Comparison of ENCODE assay signal across 2 cellular contexts in genomic region chr10:117004627-117005453, GRCh38.
TF ChIP-seq lines count a peak whose summit lies in the region.

A gene with protein sequence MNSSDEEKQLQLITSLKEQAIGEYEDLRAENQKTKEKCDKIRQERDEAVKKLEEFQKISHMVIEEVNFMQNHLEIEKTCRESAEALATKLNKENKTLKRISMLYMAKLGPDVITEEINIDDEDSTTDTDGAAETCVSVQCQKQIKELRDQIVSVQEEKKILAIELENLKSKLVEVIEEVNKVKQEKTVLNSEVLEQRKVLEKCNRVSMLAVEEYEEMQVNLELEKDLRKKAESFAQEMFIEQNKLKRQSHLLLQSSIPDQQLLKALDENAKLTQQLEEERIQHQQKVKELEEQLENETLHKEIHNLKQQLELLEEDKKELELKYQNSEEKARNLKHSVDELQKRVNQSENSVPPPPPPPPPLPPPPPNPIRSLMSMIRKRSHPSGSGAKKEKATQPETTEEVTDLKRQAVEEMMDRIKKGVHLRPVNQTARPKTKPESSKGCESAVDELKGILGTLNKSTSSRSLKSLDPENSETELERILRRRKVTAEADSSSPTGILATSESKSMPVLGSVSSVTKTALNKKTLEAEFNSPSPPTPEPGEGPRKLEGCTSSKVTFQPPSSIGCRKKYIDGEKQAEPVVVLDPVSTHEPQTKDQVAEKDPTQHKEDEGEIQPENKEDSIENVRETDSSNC (minus strand): TSS chr10:117005187. CDS start chr10:117005079, 108 bp downstream.

TF ChIP-seq in WTC11, 78 proteins besides CTCF, POLR2A, EP300 and RAD21 (continued from another document and continues in another):
- TF ChIP-seq, protein P1, sequence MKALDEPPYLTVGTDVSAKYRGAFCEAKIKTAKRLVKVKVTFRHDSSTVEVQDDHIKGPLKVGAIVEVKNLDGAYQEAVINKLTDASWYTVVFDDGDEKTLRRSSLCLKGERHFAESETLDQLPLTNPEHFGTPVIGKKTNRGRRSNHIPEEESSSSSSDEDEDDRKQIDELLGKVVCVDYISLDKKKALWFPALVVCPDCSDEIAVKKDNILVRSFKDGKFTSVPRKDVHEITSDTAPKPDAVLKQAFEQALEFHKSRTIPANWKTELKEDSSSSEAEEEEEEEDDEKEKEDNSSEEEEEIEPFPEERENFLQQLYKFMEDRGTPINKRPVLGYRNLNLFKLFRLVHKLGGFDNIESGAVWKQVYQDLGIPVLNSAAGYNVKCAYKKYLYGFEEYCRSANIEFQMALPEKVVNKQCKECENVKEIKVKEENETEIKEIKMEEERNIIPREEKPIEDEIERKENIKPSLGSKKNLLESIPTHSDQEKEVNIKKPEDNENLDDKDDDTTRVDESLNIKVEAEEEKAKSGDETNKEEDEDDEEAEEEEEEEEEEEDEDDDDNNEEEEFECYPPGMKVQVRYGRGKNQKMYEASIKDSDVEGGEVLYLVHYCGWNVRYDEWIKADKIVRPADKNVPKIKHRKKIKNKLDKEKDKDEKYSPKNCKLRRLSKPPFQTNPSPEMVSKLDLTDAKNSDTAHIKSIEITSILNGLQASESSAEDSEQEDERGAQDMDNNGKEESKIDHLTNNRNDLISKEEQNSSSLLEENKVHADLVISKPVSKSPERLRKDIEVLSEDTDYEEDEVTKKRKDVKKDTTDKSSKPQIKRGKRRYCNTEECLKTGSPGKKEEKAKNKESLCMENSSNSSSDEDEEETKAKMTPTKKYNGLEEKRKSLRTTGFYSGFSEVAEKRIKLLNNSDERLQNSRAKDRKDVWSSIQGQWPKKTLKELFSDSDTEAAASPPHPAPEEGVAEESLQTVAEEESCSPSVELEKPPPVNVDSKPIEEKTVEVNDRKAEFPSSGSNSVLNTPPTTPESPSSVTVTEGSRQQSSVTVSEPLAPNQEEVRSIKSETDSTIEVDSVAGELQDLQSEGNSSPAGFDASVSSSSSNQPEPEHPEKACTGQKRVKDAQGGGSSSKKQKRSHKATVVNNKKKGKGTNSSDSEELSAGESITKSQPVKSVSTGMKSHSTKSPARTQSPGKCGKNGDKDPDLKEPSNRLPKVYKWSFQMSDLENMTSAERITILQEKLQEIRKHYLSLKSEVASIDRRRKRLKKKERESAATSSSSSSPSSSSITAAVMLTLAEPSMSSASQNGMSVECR (CRISPR knock-in tag; IDR thresholded peaks at IDR 0.05; ENCODE audit: borderline replicate concordance) = no peak
- TF ChIP-seq MYBL2 (CRISPR knock-in tag; IDR thresholded peaks at IDR 0.05) = no peak
- TF ChIP-seq, protein P2, sequence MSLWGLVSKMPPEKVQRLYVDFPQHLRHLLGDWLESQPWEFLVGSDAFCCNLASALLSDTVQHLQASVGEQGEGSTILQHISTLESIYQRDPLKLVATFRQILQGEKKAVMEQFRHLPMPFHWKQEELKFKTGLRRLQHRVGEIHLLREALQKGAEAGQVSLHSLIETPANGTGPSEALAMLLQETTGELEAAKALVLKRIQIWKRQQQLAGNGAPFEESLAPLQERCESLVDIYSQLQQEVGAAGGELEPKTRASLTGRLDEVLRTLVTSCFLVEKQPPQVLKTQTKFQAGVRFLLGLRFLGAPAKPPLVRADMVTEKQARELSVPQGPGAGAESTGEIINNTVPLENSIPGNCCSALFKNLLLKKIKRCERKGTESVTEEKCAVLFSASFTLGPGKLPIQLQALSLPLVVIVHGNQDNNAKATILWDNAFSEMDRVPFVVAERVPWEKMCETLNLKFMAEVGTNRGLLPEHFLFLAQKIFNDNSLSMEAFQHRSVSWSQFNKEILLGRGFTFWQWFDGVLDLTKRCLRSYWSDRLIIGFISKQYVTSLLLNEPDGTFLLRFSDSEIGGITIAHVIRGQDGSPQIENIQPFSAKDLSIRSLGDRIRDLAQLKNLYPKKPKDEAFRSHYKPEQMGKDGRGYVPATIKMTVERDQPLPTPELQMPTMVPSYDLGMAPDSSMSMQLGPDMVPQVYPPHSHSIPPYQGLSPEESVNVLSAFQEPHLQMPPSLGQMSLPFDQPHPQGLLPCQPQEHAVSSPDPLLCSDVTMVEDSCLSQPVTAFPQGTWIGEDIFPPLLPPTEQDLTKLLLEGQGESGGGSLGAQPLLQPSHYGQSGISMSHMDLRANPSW (CRISPR knock-in tag; conservative IDR thresholded peaks at IDR 0.05; ENCODE audit: low read depth) = no peak
- TF ChIP-seq NFATC4 (CRISPR knock-in tag; IDR thresholded peaks at IDR 0.05) = no peak
- TF ChIP-seq CBFB (CRISPR knock-in tag; IDR thresholded peaks at IDR 0.05; ENCODE audit: low read depth) = no peak
- TF ChIP-seq, protein P3, sequence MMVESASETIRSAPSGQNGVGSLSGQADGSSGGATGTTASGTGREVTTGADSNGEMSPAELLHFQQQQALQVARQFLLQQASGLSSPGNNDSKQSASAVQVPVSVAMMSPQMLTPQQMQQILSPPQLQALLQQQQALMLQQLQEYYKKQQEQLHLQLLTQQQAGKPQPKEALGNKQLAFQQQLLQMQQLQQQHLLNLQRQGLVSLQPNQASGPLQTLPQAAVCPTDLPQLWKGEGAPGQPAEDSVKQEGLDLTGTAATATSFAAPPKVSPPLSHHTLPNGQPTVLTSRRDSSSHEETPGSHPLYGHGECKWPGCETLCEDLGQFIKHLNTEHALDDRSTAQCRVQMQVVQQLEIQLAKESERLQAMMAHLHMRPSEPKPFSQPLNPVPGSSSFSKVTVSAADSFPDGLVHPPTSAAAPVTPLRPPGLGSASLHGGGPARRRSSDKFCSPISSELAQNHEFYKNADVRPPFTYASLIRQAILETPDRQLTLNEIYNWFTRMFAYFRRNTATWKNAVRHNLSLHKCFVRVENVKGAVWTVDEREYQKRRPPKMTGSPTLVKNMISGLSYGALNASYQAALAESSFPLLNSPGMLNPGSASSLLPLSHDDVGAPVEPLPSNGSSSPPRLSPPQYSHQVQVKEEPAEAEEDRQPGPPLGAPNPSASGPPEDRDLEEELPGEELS (CRISPR knock-in tag; IDR thresholded peaks at IDR 0.05) = no peak
- no peak for TF ChIP-seq NR1H2 (CRISPR knock-in tag; IDR thresholded peaks at IDR 0.05)
- TF ChIP-seq, protein P4, sequence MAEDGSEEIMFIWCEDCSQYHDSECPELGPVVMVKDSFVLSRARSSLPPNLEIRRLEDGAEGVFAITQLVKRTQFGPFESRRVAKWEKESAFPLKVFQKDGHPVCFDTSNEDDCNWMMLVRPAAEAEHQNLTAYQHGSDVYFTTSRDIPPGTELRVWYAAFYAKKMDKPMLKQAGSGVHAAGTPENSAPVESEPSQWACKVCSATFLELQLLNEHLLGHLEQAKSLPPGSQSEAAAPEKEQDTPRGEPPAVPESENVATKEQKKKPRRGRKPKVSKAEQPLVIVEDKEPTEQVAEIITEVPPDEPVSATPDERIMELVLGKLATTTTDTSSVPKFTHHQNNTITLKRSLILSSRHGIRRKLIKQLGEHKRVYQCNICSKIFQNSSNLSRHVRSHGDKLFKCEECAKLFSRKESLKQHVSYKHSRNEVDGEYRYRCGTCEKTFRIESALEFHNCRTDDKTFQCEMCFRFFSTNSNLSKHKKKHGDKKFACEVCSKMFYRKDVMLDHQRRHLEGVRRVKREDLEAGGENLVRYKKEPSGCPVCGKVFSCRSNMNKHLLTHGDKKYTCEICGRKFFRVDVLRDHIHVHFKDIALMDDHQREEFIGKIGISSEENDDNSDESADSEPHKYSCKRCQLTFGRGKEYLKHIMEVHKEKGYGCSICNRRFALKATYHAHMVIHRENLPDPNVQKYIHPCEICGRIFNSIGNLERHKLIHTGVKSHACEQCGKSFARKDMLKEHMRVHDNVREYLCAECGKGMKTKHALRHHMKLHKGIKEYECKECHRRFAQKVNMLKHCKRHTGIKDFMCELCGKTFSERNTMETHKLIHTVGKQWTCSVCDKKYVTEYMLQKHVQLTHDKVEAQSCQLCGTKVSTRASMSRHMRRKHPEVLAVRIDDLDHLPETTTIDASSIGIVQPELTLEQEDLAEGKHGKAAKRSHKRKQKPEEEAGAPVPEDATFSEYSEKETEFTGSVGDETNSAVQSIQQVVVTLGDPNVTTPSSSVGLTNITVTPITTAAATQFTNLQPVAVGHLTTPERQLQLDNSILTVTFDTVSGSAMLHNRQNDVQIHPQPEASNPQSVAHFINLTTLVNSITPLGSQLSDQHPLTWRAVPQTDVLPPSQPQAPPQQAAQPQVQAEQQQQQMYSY (CRISPR knock-in tag; IDR thresholded peaks at IDR 0.05) = no peak
- no peak for TF ChIP-seq FOXK1 (CRISPR knock-in tag; IDR thresholded peaks at IDR 0.05)

TF ChIP-seq in H1, 55 proteins besides CTCF, POLR2A, EP300 and RAD21 (continued from another document):
- TF ChIP-seq E2F6 (IDR thresholded peaks at IDR 0.05) = peak; percentile 16; the same call in 1 of the 2 replicates
- TF ChIP-seq, protein P5, sequence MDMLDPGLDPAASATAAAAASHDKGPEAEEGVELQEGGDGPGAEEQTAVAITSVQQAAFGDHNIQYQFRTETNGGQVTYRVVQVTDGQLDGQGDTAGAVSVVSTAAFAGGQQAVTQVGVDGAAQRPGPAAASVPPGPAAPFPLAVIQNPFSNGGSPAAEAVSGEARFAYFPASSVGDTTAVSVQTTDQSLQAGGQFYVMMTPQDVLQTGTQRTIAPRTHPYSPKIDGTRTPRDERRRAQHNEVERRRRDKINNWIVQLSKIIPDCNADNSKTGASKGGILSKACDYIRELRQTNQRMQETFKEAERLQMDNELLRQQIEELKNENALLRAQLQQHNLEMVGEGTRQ (IDR thresholded peaks at IDR 0.05; ENCODE audit: low read length) = no peak
- no peak for TF ChIP-seq NRF1 (IDR thresholded peaks at IDR 0.05; ENCODE audit: low read depth, low read length)
- no peak for TF ChIP-seq FOSL1 (IDR thresholded peaks at IDR 0.05; ENCODE audit: insufficient read depth, low read depth, low read length)
- TF ChIP-seq KDM4A (IDR thresholded peaks at IDR 0.05; ENCODE audit: low read depth, low read length, severe bottlenecking) = peak; percentile 74
- no peak for TF ChIP-seq CREB1 (IDR thresholded peaks at IDR 0.05)
- no peak for TF ChIP-seq TCF12 (IDR thresholded peaks at IDR 0.05; ENCODE audit: low read depth, low read length)
- 0 out of 2 replicates have a peak, but pooled peaks have one; percentile 40 for TF ChIP-seq SUZ12 (IDR thresholded peaks at IDR 0.05; ENCODE audit: low read length)
- TF ChIP-seq SIN3A (conservative IDR thresholded peaks at IDR 0.05 in 1 of 2, IDR thresholded peaks at IDR 0.05 in 1 of 2; ENCODE audit: low read depth in 1 of 2, low read length in 2 of 2) = no peak
- no peak for TF ChIP-seq BCL11A (IDR thresholded peaks at IDR 0.05; ENCODE audit: low read depth in 2 of 2, low read length in 2 of 2)
- TF ChIP-seq CTBP2 (IDR thresholded peaks at IDR 0.05; ENCODE audit: borderline replicate concordance, insufficient read depth, insufficient read length, low read length) = peak; percentile 45
- TF ChIP-seq CHD2 (IDR thresholded peaks at IDR 0.05; ENCODE audit: low read length) = no peak
- TF ChIP-seq CHD1 (IDR thresholded peaks at IDR 0.05; ENCODE audit: low read depth, low read length) = no peak
- TF ChIP-seq TBP (IDR thresholded peaks at IDR 0.05; ENCODE audit: low read depth, low read length) = no peak
- no peak for TF ChIP-seq TEAD4 (IDR thresholded peaks at IDR 0.05; ENCODE audit: low read depth, low read length)
- TF ChIP-seq RBBP5 (IDR thresholded peaks at IDR 0.05; ENCODE audit: borderline replicate concordance, low read depth, low read length) = peak; percentile 55; the same call in 1 of the 2 replicates
